Comparison of ENCODE assay signal across 8 cellular contexts in the genomic region with DNA sequence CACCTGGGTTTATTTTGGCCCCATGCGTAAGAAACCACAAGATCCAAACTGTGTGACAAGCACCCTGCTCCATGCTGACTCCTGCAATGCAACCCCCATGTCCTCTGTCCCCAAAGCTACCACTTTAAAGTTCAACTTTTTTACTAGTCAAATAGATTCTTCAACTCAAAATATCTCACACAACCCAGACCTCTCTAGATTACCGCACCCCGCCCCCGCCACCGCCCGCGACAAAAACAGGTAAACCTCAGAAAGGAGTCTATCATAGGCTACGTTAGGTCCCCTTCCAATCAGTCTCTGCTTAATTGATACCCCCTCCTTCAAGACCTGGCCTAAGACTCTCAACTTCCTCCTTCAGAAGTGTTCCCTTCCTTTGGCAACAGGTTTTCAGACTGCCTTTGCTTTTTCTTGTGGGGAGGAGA. TPM values are rescaled to one million over a fixed set of nuclear protein-coding genes. Genes with fewer than 3 reads are reported as not detected.
DNase-seq lines count a peak whose midpoint lies in the region; ATAC-seq and TF ChIP-seq lines count a peak whose summit lies in the region.

No MANE protein-coding gene starts in this region.

- H3K27me3 Mint-ChIP-seq in HFFc6 (ENCODE audit: insufficient read depth) (peaks cover 71% of the 10 kb centered on the region), nephron (ENCODE audit: low read depth) (peaks cover 17% of the 10 kb centered on the region)
- H3K27me3 Mint-ChIP-seq in activated CD4-positive, alpha-beta T cell treated with anti-CD3 and anti-CD28 coated beads, Interleukin-2, amount 10 ng/mL, durations not matched to agents 7 days and 5 days: no peaks in the 10 kb centered on the region

- DNase-seq in HFFc6 (no peak), NCI-H1092 treated with DMSO at 0.1 percent for 48 hours (lab: John Stamatoyannopoulos, UW) (no peak), DMS 273 treated with DMSO at 0.1 percent for 48 hours (lab: John Stamatoyannopoulos, UW) (no peak)
- peak; percentile 56 for DNase-seq in activated CD4-positive, alpha-beta T cell treated with anti-CD3 and anti-CD28 coated beads, Interleukin-2, amount 10 ng/mL, durations not matched to agents 7 days and 5 days
- DNase-seq in effector CD4-positive, alpha-beta T cell: peak; percentile 61

- H3K9me3 Mint-ChIP-seq in HFFc6 (peaks cover 9% of the 10 kb centered on the region; the same call in 1 of the 2 replicates), nephron (no peaks in the 10 kb centered on the region)
- H3K9me3 Mint-ChIP-seq in activated CD4-positive, alpha-beta T cell treated with anti-CD3 and anti-CD28 coated beads, Interleukin-2, amount 10 ng/mL, durations not matched to agents 7 days and 5 days: no peaks in the 10 kb centered on the region

- H3K4me3 Mint-ChIP-seq in HFFc6 (peak overlapping the region; percentile 95), nephron (peak overlapping the region; percentile 99 to 100 (median 99))
- H3K4me3 Mint-ChIP-seq in activated CD4-positive, alpha-beta T cell treated with anti-CD3 and anti-CD28 coated beads, Interleukin-2, amount 10 ng/mL, durations not matched to agents 7 days and 5 days: peak overlapping the region; percentile 88

- ATAC-seq in HG03025 (IDR thresholded peaks at IDR 0.05; ENCODE audit: low FRiP score, unreplicated experiment) (no peak), GM18867 (IDR thresholded peaks at IDR 0.05; ENCODE audit: unreplicated experiment) (no peak)

- H3K4me1 Mint-ChIP-seq in HFFc6 (ENCODE audit: low read depth) (peaks cover 55% of the 10 kb centered on the region), nephron (peaks cover 35% of the 10 kb centered on the region)
- peaks cover 44% of the 10 kb centered on the region for H3K4me1 Mint-ChIP-seq in activated CD4-positive, alpha-beta T cell treated with anti-CD3 and anti-CD28 coated beads, Interleukin-2, amount 10 ng/mL, durations not matched to agents 7 days and 5 days

- TF ChIP-seq CTCF in HFFc6 (IDR thresholded peaks at IDR 0.05): no peak
- no peak for TF ChIP-seq CTCF in nephron (IDR thresholded peaks at IDR 0.05; ENCODE audit: unreplicated experiment in 3 of 3)

- CTCF ChIA-PET in activated CD4-positive, alpha-beta T cell treated with anti-CD3 and anti-CD28 coated beads, Interleukin-2, amount 10 ng/mL, durations not matched to agents 7 days and 5 days (lab: Charles Lee): interaction anchor here (0.7 to 3.7 kb wide), 15 partner anchors 11 to 580 kb away, joined by 3 to 35 read pairs (median 4); no protein-coding TSS in a partner anchor

- POLR2A ChIA-PET in activated CD4-positive, alpha-beta T cell treated with anti-CD3 and anti-CD28 coated beads, Interleukin-2, amount 10 ng/mL, durations not matched to agents 7 days and 5 days (lab: Charles Lee): interaction anchor here (0.6 to 3.4 kb wide), 5 partner anchors 10 to 131 kb away, joined by 3 to 17 read pairs (median 4); no protein-coding TSS in a partner anchor

- peaks cover 63% of the 10 kb centered on the region for H3K36me3 Mint-ChIP-seq in HFFc6 (ENCODE audit: low read depth)
- peaks cover 73% of the 10 kb centered on the region for H3K36me3 Mint-ChIP-seq in activated CD4-positive, alpha-beta T cell treated with anti-CD3 and anti-CD28 coated beads, Interleukin-2, amount 10 ng/mL, durations not matched to agents 7 days and 5 days (ENCODE audit: low read depth)
- H3K36me3 Mint-ChIP-seq in nephron (ENCODE audit: low read depth): peaks cover 71% of the 10 kb centered on the region

- H3K27ac Mint-ChIP-seq in HFFc6 (peak overlapping the region; percentile 99), nephron (peak overlapping the region; percentile 97 to 100 (median 100))
- H3K27ac Mint-ChIP-seq in activated CD4-positive, alpha-beta T cell treated with anti-CD3 and anti-CD28 coated beads, Interleukin-2, amount 10 ng/mL, durations not matched to agents 7 days and 5 days: peak overlapping the region; percentile 100

RNA-seq across cellular contexts. Expression of gene ZFP36L1, which starts 2.2 kb away (rescaled TPM):
- 100 to 1,000 TPM; 135 to 161 (median 144) TPM for total RNA-seq in HFFc6 (2021; fragmentation: NEBNext Ultra II Directional; extraction: Animal tissue kit (Norgen Biotek cat#: 25700))
- 10 to 100 TPM; 81.7 to 82.2 TPM for total RNA-seq in activated CD4-positive, alpha-beta T cell treated with anti-CD3 and anti-CD28 coated beads, Interleukin-2, amount 10 ng/mL, durations not matched to agents 7 days and 5 days

Comparison
In these comparisons a context has a peak if more than half of its experiments do, and no peak if none do; other contexts are left out.
1. DNase-seq: peak in activated CD4-positive, alpha-beta T cell treated with anti-CD3 and anti-CD28 coated beads, Interleukin-2, amount 10 ng/mL, durations not matched to agents 7 days and 5 days (single experiment) and effector CD4-positive, alpha-beta T cell (single experiment); none in HFFc6 (single experiment), NCI-H1092 treated with DMSO at 0.1 percent for 48 hours (single experiment) and DMS 273 treated with DMSO at 0.1 percent for 48 hours (single experiment).
2. Peak in every context shown above with its lines, with median percentiles within 50 percentile points of each other: H3K27ac Mint-ChIP-seq and H3K4me3 Mint-ChIP-seq.